In the genomic region with DNA sequence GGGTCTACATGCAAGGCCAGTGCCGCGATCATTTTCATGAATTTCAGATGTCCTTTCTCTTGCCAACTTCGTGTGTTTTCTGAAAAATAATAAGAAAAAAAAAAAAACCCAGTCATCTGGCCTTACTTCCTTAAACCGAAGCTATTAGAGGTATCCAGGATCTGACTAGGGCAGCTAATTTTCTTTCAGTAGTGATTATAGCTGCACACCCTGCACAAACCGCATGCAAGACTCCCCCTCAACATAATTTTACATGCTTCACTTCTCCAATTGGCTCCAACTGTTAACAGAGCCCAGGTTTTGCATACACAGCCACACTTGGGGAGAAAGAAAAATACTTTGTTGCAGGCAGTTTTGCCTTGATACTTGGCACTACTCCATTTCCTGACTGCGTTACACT, we compare ENCODE assay signal across 1 cellular context.
TF ChIP-seq lines count a peak whose summit lies in the region.

No MANE protein-coding gene starts in this region.

TF ChIP-seq in HepG2, 621 proteins besides CTCF, POLR2A, EP300 and RAD21 (continued from another document):
- TF ChIP-seq, protein P1, sequence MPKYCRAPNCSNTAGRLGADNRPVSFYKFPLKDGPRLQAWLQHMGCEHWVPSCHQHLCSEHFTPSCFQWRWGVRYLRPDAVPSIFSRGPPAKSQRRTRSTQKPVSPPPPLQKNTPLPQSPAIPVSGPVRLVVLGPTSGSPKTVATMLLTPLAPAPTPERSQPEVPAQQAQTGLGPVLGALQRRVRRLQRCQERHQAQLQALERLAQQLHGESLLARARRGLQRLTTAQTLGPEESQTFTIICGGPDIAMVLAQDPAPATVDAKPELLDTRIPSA (CRISPR knock-in tag; IDR thresholded peaks at IDR 0.05; ENCODE audit: borderline replicate concordance): no peak
- TF ChIP-seq TAF1 (CRISPR knock-in tag; IDR thresholded peaks at IDR 0.05) (no peak), ZNF556 (CRISPR knock-in tag; IDR thresholded peaks at IDR 0.05; ENCODE audit: borderline replicate concordance) (no peak)
